8 cellular contexts compared by ENCODE assay signal in genomic region chr1:65149391-65149729, GRCh38. TPM values are rescaled to one million over a fixed set of nuclear protein-coding genes. Genes with fewer than 3 reads are reported as not detected.
DNase-seq lines count a peak whose midpoint lies in the region; ATAC-seq and TF ChIP-seq lines count a peak whose summit lies in the region.

No MANE protein-coding gene starts in this region.

- H3K4me1 ChIP-seq in Caco-2 = peaks cover 30% of the 10 kb centered on the region
- H3K4me1 ChIP-seq in ectodermal cell (ENCODE audit: control insufficient read depth, insufficient read depth, low read length) = no peaks in the 10 kb centered on the region
- H3K4me1 ChIP-seq in neuronal stem cell (ENCODE audit: control insufficient read depth in 2 of 2, insufficient read depth in 1 of 2, low read depth in 1 of 2, low read length in 2 of 2) = peaks cover 3% of the 10 kb centered on the region in 2 donors

- no peak overlapping the region for H3K14ac ChIP-seq in neuronal stem cell (ENCODE audit: low read length)

- TF ChIP-seq CTCF in Caco-2 (IDR thresholded peaks at IDR 0.05; ENCODE audit: insufficient read depth in 1 of 2, low read depth in 1 of 2, low read length in 1 of 2, severe bottlenecking in 1 of 2, unreplicated experiment in 1 of 2) = no peak
- no peak for TF ChIP-seq CTCF in LNCaP clone FGC (IDR thresholded peaks at IDR 0.05; ENCODE audit: control insufficient read depth, extremely low read depth, insufficient read depth)

- no peak overlapping the region for H4K91ac ChIP-seq in neuronal stem cell (ENCODE audit: low read depth, low read length, poor library complexity)

- H3K4me3 ChIP-seq in Caco-2 (ENCODE audit: low read depth, low read length) (peak overlapping the region; percentile 81), LNCaP clone FGC (ENCODE audit: low read depth, low read length) (peak overlapping the region; percentile 73), ectodermal cell (ENCODE audit: insufficient read depth, low read depth, low read length) (peak overlapping the region; percentile 60), neuronal stem cell (ENCODE audit: low read length in 2 of 2) (peak overlapping the region in 1 of 2 donors; percentile 85)

- intact Hi-C loops in Caco-2 (cut with micrococcal nuclease; ENCODE audit: unreplicated experiment) = loop anchor here (2.0 to 5.0 kb wide), 3 partner anchors 59 to 538 kb away; no protein-coding TSS in a partner anchor

- no peaks in the 10 kb centered on the region; the same call in 1 of the 2 replicates for H3K36me3 ChIP-seq in Caco-2 (ENCODE audit: control insufficient read depth, insufficient read depth, low read length)
- H3K36me3 ChIP-seq in ectodermal cell (ENCODE audit: control insufficient read depth, insufficient read depth, low read length) = no peaks in the 10 kb centered on the region
- no peaks in the 10 kb centered on the region for H3K36me3 ChIP-seq in neuronal stem cell (replicated peaks in 1 of 2; ENCODE audit: control insufficient read depth in 2 of 2, insufficient read depth in 2 of 2, low read length in 2 of 2)

- DNase-seq in Caco-2 (no peak), LNCaP clone FGC (ENCODE audit: low read depth) (no peak), neuronal stem cell (ENCODE audit: low spot score) (peak; percentile 24), HuH-7.5 (ENCODE audit: low spot score) (no peak)
- DNase-seq in central memory CD4-positive, alpha-beta T cell = no peak

- WGBS in ectodermal cell, 2 experiments = 0 to 2% methylated on average over 7 to 9 of the region's 9 CpGs
- no CpG with 5 or more reads among the region's 9 CpGs for WGBS in neuronal stem cell (ENCODE audit: extremely low coverage in 2 of 2, insufficient read length in 2 of 2, insufficient replicate concordance in 1 of 2), 2 donors

- H3K27me3 Mint-ChIP-seq in Caco-2 (ENCODE audit: insufficient read depth, unreplicated experiment) = no peaks in the 10 kb centered on the region

- no peak overlapping the region for H3K23ac ChIP-seq in neuronal stem cell (ENCODE audit: low read depth, low read length, poor library complexity)

- H3K27me3 ChIP-seq in Caco-2 (replicated peaks; ENCODE audit: control insufficient read depth, insufficient read depth, low read length) (no peaks in the 10 kb centered on the region), ectodermal cell (ENCODE audit: control insufficient read depth, insufficient read depth, low read length, poor library complexity, severe bottlenecking) (peaks cover 75% of the 10 kb centered on the region), neuronal stem cell (ENCODE audit: control insufficient read depth in 3 of 3, insufficient read depth in 3 of 3, low read depth in 1 of 3, low read length in 3 of 3) (peaks cover 11 to 67% (median 49%) of the 10 kb centered on the region in 3 experiments)

- H2AFZ ChIP-seq in neuronal stem cell (ENCODE audit: low read length) = no peak overlapping the region

- H2BK5ac ChIP-seq in neuronal stem cell (ENCODE audit: low read length) = no peak overlapping the region

- H3K27ac Mint-ChIP-seq in Caco-2 (ENCODE audit: unreplicated experiment) = peak overlapping the region; percentile 57

- H3K9me3 Mint-ChIP-seq in Caco-2 (ENCODE audit: unreplicated experiment) = no peaks in the 10 kb centered on the region

- H3K4me2 ChIP-seq in neuronal stem cell (ENCODE audit: insufficient read depth, low read length, poor library complexity, severe bottlenecking) = peak overlapping the region; percentile 100

- no peak overlapping the region for H3K9ac ChIP-seq in neuronal stem cell (ENCODE audit: low read depth, low read length, poor library complexity)

- no peak overlapping the region for H2BK12ac ChIP-seq in neuronal stem cell (ENCODE audit: low read length)

- ATAC-seq in GM21381 (IDR thresholded peaks at IDR 0.05; ENCODE audit: unreplicated experiment) (no peak), HG03280 (IDR thresholded peaks at IDR 0.05; ENCODE audit: unreplicated experiment) (no peak)

- no TSS peak for BruUV-seq in Caco-2 (replicated peaks; lab: Mats Ljungman, UMichigan)

- H3K4me1 Mint-ChIP-seq in Caco-2 (ENCODE audit: low read depth, unreplicated experiment) = peaks cover 16% of the 10 kb centered on the region

- CTCF ChIA-PET in Caco-2 (lab: Charles Lee) = no interaction called here

- H4K8ac ChIP-seq in neuronal stem cell (ENCODE audit: low read depth, low read length) = no peak overlapping the region

- H3K79me1 ChIP-seq in neuronal stem cell (ENCODE audit: low read depth, low read length) = no peaks in the 10 kb centered on the region

- H3K9me3 ChIP-seq in Caco-2 = no peaks in the 10 kb centered on the region
- no peaks in the 10 kb centered on the region for H3K9me3 ChIP-seq in ectodermal cell (ENCODE audit: control insufficient read depth, low read length)
- no peaks in the 10 kb centered on the region for H3K9me3 ChIP-seq in neuronal stem cell (replicated peaks in 1 of 2; ENCODE audit: control insufficient read depth in 2 of 2, insufficient read depth in 1 of 2, low read depth in 1 of 2, low read length in 2 of 2)

- H3K4me3 Mint-ChIP-seq in Caco-2 (ENCODE audit: unreplicated experiment) = peak overlapping the region; percentile 79

- H3K27ac ChIP-seq in ectodermal cell (ENCODE audit: insufficient read depth, low read depth, low read length, poor library complexity, severe bottlenecking) (no peak overlapping the region), neuronal stem cell (replicated peaks; ENCODE audit: low read length) (no peak overlapping the region)

- no peak overlapping the region for H2BK15ac ChIP-seq in neuronal stem cell (ENCODE audit: low read length)

- no peaks in the 10 kb centered on the region for H3K36me3 Mint-ChIP-seq in Caco-2 (ENCODE audit: insufficient read depth, unreplicated experiment)

- H2BK120ac ChIP-seq in neuronal stem cell (ENCODE audit: low read depth, low read length) = no peak overlapping the region

- POLR2A ChIA-PET in Caco-2 (lab: Charles Lee) = interaction anchor here (0.6 kb wide), 1 partner anchor 282 kb away, joined by 4 read pairs; no protein-coding TSS in a partner anchor

- H3K18ac ChIP-seq in neuronal stem cell (ENCODE audit: low read length) = no peak overlapping the region

- no peak overlapping the region for H2AK5ac ChIP-seq in neuronal stem cell (ENCODE audit: low read depth, low read length)

- H3K4ac ChIP-seq in neuronal stem cell (ENCODE audit: low read length) = no peak overlapping the region

RNA-seq across cellular contexts. Expression of gene AK4, which starts 1.4 kb away (rescaled TPM):
- total RNA-seq in Caco-2 (2022) = 131 and 133 TPM in 2 replicates
- polyA plus RNA-seq in ectodermal cell (2013, experiment 1 of 4) = 3.8 TPM
- 2.9 TPM for polyA plus RNA-seq in ectodermal cell (2013, experiment 2 of 4)
- 2.0 TPM for polyA plus RNA-seq in ectodermal cell (2013, experiment 3 of 4)
- polyA plus RNA-seq in ectodermal cell (2013, experiment 4 of 4) = 3.0 TPM
- 2.5 TPM for polyA plus RNA-seq in neuronal stem cell (2013, experiment 1 of 2)
- polyA plus RNA-seq in neuronal stem cell (2013, experiment 2 of 2) = 2.8 TPM
